In genomic region chr22:20429254-20430100, GRCh38 we compare ENCODE assay signal across 8 cellular contexts. TPM values are rescaled to one million over a fixed set of nuclear protein-coding genes. Genes with fewer than 3 reads are reported as not detected.
DNase-seq lines count a peak whose midpoint lies in the region; ATAC-seq and TF ChIP-seq lines count a peak whose summit lies in the region.

No MANE protein-coding gene starts in this region.

- no peak for TF ChIP-seq CTCF in GM10266 (IDR thresholded peaks at IDR 0.05; ENCODE audit: control insufficient read depth, insufficient read depth, low read depth, missing control alignments)
- no peak for TF ChIP-seq CTCF in heart right ventricle (IDR thresholded peaks at IDR 0.05)

- peaks cover 2 to 40% (median 19%) of the 10 kb centered on the region in 9 donors for H3K4me1 ChIP-seq in heart right ventricle

- WGBS in heart right ventricle, 2 donors, result 45 to 61% methylated on average over 75 of the region's 75 CpGs

- intact Hi-C loops in heart right ventricle (cut with DNase I), result loop anchor here in 2 of 10 donors (10.0 kb wide), 2 partner anchors 65 to 135 kb away; partner anchors contain the start of gene KLHL22 (in 1 of the 2)

- DNase-seq in GM10266 (ENCODE audit: extremely low spot score), result peak; percentile 94
- DNase-seq in NCI-H1105 (lab: John Stamatoyannopoulos, UW), result peak; percentile 57
- DNase-seq in activated T-cell treated with anti-CD3 and anti-CD28 coated beads, Interleukin-2, amount 50 U/mL, for 1 hour, result peak; percentile 83
- peak in 1 of 2 donors; percentile 66 for DNase-seq in heart right ventricle
- peak; percentile 47 to 67 for DNase-seq in stimulated activated CD4-positive, alpha-beta T cell treated with anti-CD3 and anti-CD28 coated beads, Interleukin-15, amount 100 ng/mL, for 48 hours (ENCODE audit: low read depth in 2 of 2)
- no peak for DNase-seq in amniotic stem cell (lab: John Stamatoyannopoulos, UW)
- DNase-seq in cortex of kidney (lab: John Stamatoyannopoulos, UW), result no peak
- no peak for DNase-seq in DMS114 treated with DMSO at 0.1 percent for 48 hours (lab: John Stamatoyannopoulos, UW; ENCODE audit: unreplicated experiment)

- peaks cover 0 to 56% (median 3%) of the 10 kb centered on the region in 9 donors for H3K36me3 ChIP-seq in heart right ventricle

- peaks cover 0 to 93% (median 15%) of the 10 kb centered on the region in 7 donors for H3K27me3 ChIP-seq in heart right ventricle

- H3K27ac ChIP-seq in heart right ventricle, result no peak overlapping the region

- peak in 3 of 8 donors; percentile 7 to 44 (median 8) for ATAC-seq in heart right ventricle

- H3K4me3 ChIP-seq in heart right ventricle, result peak overlapping the region in 9 of 10 donors; percentile 14 to 61 (median 24)

- H3K9me3 ChIP-seq in heart right ventricle, result no peaks in the 10 kb centered on the region

RNA-seq across cellular contexts. Expression of gene SCARF2, which starts 8.1 kb away (rescaled TPM):
- 1 to 10 TPM; 1.8 to 5.3 (median 3.3) TPM for total RNA-seq in heart right ventricle
- polyA plus RNA-seq in heart right ventricle, result 1 to 10 TPM; 2.5 to 3.9 TPM

RNA-seq across cellular contexts. Expression of gene ZNF74, which starts 35.5 kb away (rescaled TPM):
- 1 to 10 TPM; 1.9 to 6.7 (median 4.6) TPM for total RNA-seq in heart right ventricle
- polyA plus RNA-seq in heart right ventricle, result 1 to 10 TPM; 1.4 to 2.5 TPM

Comparison
In these comparisons a context has a peak if more than half of its experiments do, and no peak if none do; other contexts are left out.
1. DNase-seq: peak in GM10266 (single experiment), NCI-H1105 (single experiment), activated T-cell treated with anti-CD3 and anti-CD28 coated beads, Interleukin-2, amount 50 U/mL, for 1 hour (single experiment) and stimulated activated CD4-positive, alpha-beta T cell treated with anti-CD3 and anti-CD28 coated beads, Interleukin-15, amount 100 ng/mL, for 48 hours (2 of 2); none in amniotic stem cell (single experiment), cortex of kidney (single experiment) and DMS114 treated with DMSO at 0.1 percent for 48 hours (single experiment).